ENCODE assay signal across 8 cellular contexts in genomic region chr2:237694423-237695194, GRCh38.
DNase-seq lines count a peak whose midpoint lies in the region; ATAC-seq, FAIRE-seq and TF ChIP-seq lines count a peak whose summit lies in the region.

No MANE protein-coding gene starts in this region.

- CTCF ChIA-PET in IMR-90 (lab: Yijun Ruan, JAX) = no interaction called here

- H3K79me1 ChIP-seq in IMR-90 (ENCODE audit: low read depth in 1 of 2, low read length in 2 of 2) = peaks cover 20 to 69% of the 10 kb centered on the region in 2 experiments

- H4K5ac ChIP-seq in IMR-90 (ENCODE audit: low read depth, low read length) = peak overlapping the region; percentile 14

- H3K9me3 Mint-ChIP-seq in astrocyte (ENCODE audit: unreplicated experiment) (no peaks in the 10 kb centered on the region), nephron progenitor cell (no peaks in the 10 kb centered on the region)

- peak overlapping the region; percentile 78 for H3K4me3 ChIP-seq in BLaER1
- H3K4me3 ChIP-seq in IMR-90 (ENCODE audit: insufficient read depth, low read depth, low read length) = no peak overlapping the region
- peak overlapping the region; percentile 75 for H3K4me3 ChIP-seq in astrocyte (ENCODE audit: insufficient read depth, low read depth, low read length)
- H3K4me3 ChIP-seq in mucosa of rectum (ENCODE audit: low read length in 2 of 2) = peak overlapping the region; percentile 80 to 88

- no peak for TF ChIP-seq CTCF in IMR-90 (conservative IDR thresholded peaks at IDR 0.05; ENCODE audit: low read depth, low read length)
- TF ChIP-seq CTCF in astrocyte (IDR thresholded peaks at IDR 0.05; ENCODE audit: insufficient read depth, low read depth, low read length) = no peak
- no peak for TF ChIP-seq CTCF in nephron progenitor cell (IDR thresholded peaks at IDR 0.05)

- peak overlapping the region; percentile 78 for H3K23ac ChIP-seq in IMR-90 (ENCODE audit: low read depth, low read length)

- intact Hi-C loops in IMR-90 (cut with micrococcal nuclease) = loop anchor here (5.0 kb wide), 1 partner anchor 33 kb away; no protein-coding TSS in a partner anchor

- peaks cover 71% of the 10 kb centered on the region for H3K79me2 ChIP-seq in astrocyte (ENCODE audit: insufficient read depth, low read length)

- H2BK15ac ChIP-seq in IMR-90 (ENCODE audit: low read depth, low read length) = peak overlapping the region; percentile 85; the same call in 2 of the 3 replicates

- H2BK5ac ChIP-seq in IMR-90 (ENCODE audit: low read depth, low read length, poor library complexity, severe bottlenecking) = peak overlapping the region; percentile 82

- H3K4me2 ChIP-seq in BLaER1 (peak overlapping the region; percentile 98), IMR-90 (ENCODE audit: low read depth, low read length) (peak overlapping the region; percentile 85), astrocyte (ENCODE audit: low read length) (peak overlapping the region; percentile 95)

- H3K4me1 ChIP-seq in BLaER1 = peaks cover 79% of the 10 kb centered on the region
- peaks cover 32% of the 10 kb centered on the region for H3K4me1 ChIP-seq in IMR-90 (ENCODE audit: control insufficient read depth, insufficient read depth, low read length)
- H3K4me1 ChIP-seq in astrocyte (ENCODE audit: insufficient read depth, low read length) = peaks cover 61% of the 10 kb centered on the region
- peaks cover 47 to 63% of the 10 kb centered on the region in 2 donors for H3K4me1 ChIP-seq in mucosa of rectum (ENCODE audit: control insufficient read depth in 2 of 2, insufficient read depth in 2 of 2, low read length in 2 of 2)

- no peaks in the 10 kb centered on the region for H3K27me3 ChIP-seq in BLaER1
- H3K27me3 ChIP-seq in IMR-90 (ENCODE audit: control insufficient read depth, insufficient read depth, low read length) = no peaks in the 10 kb centered on the region
- no peaks in the 10 kb centered on the region for H3K27me3 ChIP-seq in astrocyte (ENCODE audit: insufficient read depth, low read length)
- H3K27me3 ChIP-seq in mucosa of rectum (ENCODE audit: control insufficient read depth in 2 of 2, insufficient read depth in 2 of 2, low read length in 2 of 2) = no peaks in the 10 kb centered on the region

- no peak for ATAC-seq in IMR-90 (ENCODE audit: low read depth)
- ATAC-seq in HG03520 (IDR thresholded peaks at IDR 0.05; ENCODE audit: unreplicated experiment) = no peak
- ATAC-seq in HG03039 (IDR thresholded peaks at IDR 0.05; ENCODE audit: unreplicated experiment) = no peak

- BruUV-seq in IMR-90 (replicated peaks; lab: Mats Ljungman, UMichigan) = no TSS peak

- no peaks in the 10 kb centered on the region for H3K36me3 ChIP-seq in BLaER1
- no peaks in the 10 kb centered on the region for H3K36me3 ChIP-seq in IMR-90 (ENCODE audit: control insufficient read depth, insufficient read depth, low read length)
- no peaks in the 10 kb centered on the region for H3K36me3 ChIP-seq in astrocyte (ENCODE audit: insufficient read depth, low read length)
- no peaks in the 10 kb centered on the region for H3K36me3 ChIP-seq in mucosa of rectum (ENCODE audit: control insufficient read depth in 2 of 2, insufficient read depth in 2 of 2, low read length in 2 of 2)

- H2AK9ac ChIP-seq in IMR-90 (replicated peaks; ENCODE audit: low read depth, low read length, poor library complexity) = peak overlapping the region; percentile 6

- H3K56ac ChIP-seq in IMR-90 (ENCODE audit: extremely low read depth, insufficient read depth, low read length) = peak overlapping the region; percentile 60; the same call in 1 of the 2 replicates

- H3K27me3 Mint-ChIP-seq in astrocyte (ENCODE audit: low read depth, unreplicated experiment) = no peaks in the 10 kb centered on the region
- H3K27me3 Mint-ChIP-seq in nephron progenitor cell (ENCODE audit: low read depth, poor library complexity) = peaks cover 21% of the 10 kb centered on the region

- no peak for TF ChIP-seq RAD21 in IMR-90 (IDR thresholded peaks at IDR 0.05; ENCODE audit: low read length)

- H4K20me1 ChIP-seq in BLaER1 (peaks cover 93% of the 10 kb centered on the region), IMR-90 (ENCODE audit: insufficient read depth, low read length) (peaks cover 57% of the 10 kb centered on the region), astrocyte (ENCODE audit: insufficient read depth, low read length) (peaks cover 54% of the 10 kb centered on the region)

- in situ Hi-C loops in IMR-90 (cut with MboI; ENCODE audit: low sequenced_read_pairs) = no loop called here

- no peak for TF ChIP-seq POLR2A in IMR-90 (IDR thresholded peaks at IDR 0.05; ENCODE audit: low read depth, low read length)

- H3K9ac ChIP-seq in BLaER1 (peak overlapping the region; percentile 91), IMR-90 (ENCODE audit: low read depth, low read length) (peak overlapping the region; percentile 40; the same call in 1 of the 2 replicates), astrocyte (ENCODE audit: low read length) (peak overlapping the region; percentile 98), mucosa of rectum (ENCODE audit: low read depth in 1 of 2, low read length in 2 of 2) (peak overlapping the region; percentile 15 to 98)

- H3K4ac ChIP-seq in IMR-90 (ENCODE audit: low read depth, low read length) = peak overlapping the region; percentile 91

- H3K27ac Mint-ChIP-seq in astrocyte (ENCODE audit: unreplicated experiment) (peak overlapping the region; percentile 13), nephron progenitor cell (no peak overlapping the region)

- no peaks in the 10 kb centered on the region for H3K9me3 ChIP-seq in BLaER1
- no peaks in the 10 kb centered on the region for H3K9me3 ChIP-seq in IMR-90 (ENCODE audit: control insufficient read depth, insufficient read depth, low read length)
- H3K9me3 ChIP-seq in astrocyte (ENCODE audit: insufficient read depth, low read depth, low read length) = no peaks in the 10 kb centered on the region
- no peaks in the 10 kb centered on the region for H3K9me3 ChIP-seq in mucosa of rectum (ENCODE audit: control insufficient read depth in 2 of 2, low read length in 2 of 2)

- H3K36me3 Mint-ChIP-seq in astrocyte (ENCODE audit: low read depth, unreplicated experiment) = no peaks in the 10 kb centered on the region
- H3K36me3 Mint-ChIP-seq in nephron progenitor cell (ENCODE audit: low read depth) = no peaks in the 10 kb centered on the region

- H3K27ac ChIP-seq in BLaER1 = peak overlapping the region; percentile 87
- peak overlapping the region; percentile 78 for H3K27ac ChIP-seq in IMR-90 (ENCODE audit: insufficient read depth, low read length)
- peak overlapping the region; percentile 88 for H3K27ac ChIP-seq in astrocyte (ENCODE audit: low read depth, low read length)
- H3K27ac ChIP-seq in mucosa of rectum (ENCODE audit: low read depth in 2 of 2, low read length in 2 of 2) = peak overlapping the region; percentile 95 to 96

- H4K8ac ChIP-seq in IMR-90 (ENCODE audit: low read depth in 2 of 2, low read length in 2 of 2) = peak overlapping the region; percentile 26 to 75

- H3K4me1 Mint-ChIP-seq in astrocyte (ENCODE audit: low read depth, unreplicated experiment) (peaks cover 61% of the 10 kb centered on the region), nephron progenitor cell (peaks cover 81% of the 10 kb centered on the region)

- H2BK20ac ChIP-seq in IMR-90 (ENCODE audit: low read depth, low read length) = peak overlapping the region; percentile 73

- no peak for DNase-seq in IMR-90
- no peak for DNase-seq in astrocyte (ENCODE audit: low read depth)
- DNase-seq in NCI-H446 treated with DMSO at 0.1 percent for 48 hours (lab: John Stamatoyannopoulos, UW) = no peak
- DNase-seq in nephron progenitor cell = no peak

- H3K18ac ChIP-seq in IMR-90 (ENCODE audit: low read depth, low read length) = peak overlapping the region; percentile 48

- peak overlapping the region; percentile 93 for H2AK5ac ChIP-seq in IMR-90 (ENCODE audit: low read depth, low read length)

- WGBS in IMR-90 (ENCODE audit: extremely low coverage in 2 of 2, insufficient read length in 1 of 2), 2 experiments = 100% methylated on average over 1 of the region's 15 CpGs; no CpG with 5 or more reads in 1 of the 2 experiments

- peak overlapping the region; percentile 51 for H3K14ac ChIP-seq in IMR-90 (replicated peaks; ENCODE audit: low read depth, low read length)

- H2AFZ ChIP-seq in IMR-90 (replicated peaks; ENCODE audit: low read length, poor library complexity) = no peak overlapping the region
- no peak overlapping the region for H2AFZ ChIP-seq in astrocyte (ENCODE audit: low read depth, low read length)

- POLR2A ChIA-PET in IMR-90 (lab: Charles Lee; ENCODE audit: unreplicated experiment) = no interaction called here

- H3K9me1 ChIP-seq in IMR-90 (ENCODE audit: insufficient read depth, low read length) = peaks cover 27% of the 10 kb centered on the region

- peak overlapping the region; percentile 70 for H4K91ac ChIP-seq in IMR-90 (ENCODE audit: insufficient read depth, low read depth, low read length)

- dilution Hi-C loops in IMR-90 (cut with HindIII; ENCODE audit: low sequenced_read_pairs, unreplicated experiment) = no loop called here

- FAIRE-seq in astrocyte (lab: Jason Lieb, UNC) = no peak

- H2BK120ac ChIP-seq in IMR-90 (ENCODE audit: low read depth, low read length) = peak overlapping the region; percentile 78

- H3K4me3 Mint-ChIP-seq in astrocyte (ENCODE audit: unreplicated experiment) (peak overlapping the region; percentile 90), nephron progenitor cell (no peak overlapping the region)

TF ChIP-seq in IMR-90, 13 proteins besides CTCF, POLR2A, EP300 and RAD21 (continues in another document):
- no peak for TF ChIP-seq RCOR1 (IDR thresholded peaks at IDR 0.05; ENCODE audit: insufficient replicate concordance, low read length)
- TF ChIP-seq BHLHE40 (IDR thresholded peaks at IDR 0.05; ENCODE audit: low read depth, low read length) = no peak
- no peak for TF ChIP-seq NFE2L2 (IDR thresholded peaks at IDR 0.05; ENCODE audit: low read depth, low read length)
- no peak for TF ChIP-seq USF2 (IDR thresholded peaks at IDR 0.05; ENCODE audit: low read depth, low read length)
- TF ChIP-seq SMC3 (IDR thresholded peaks at IDR 0.05; ENCODE audit: low read depth, low read length) = no peak
- TF ChIP-seq MAFK (IDR thresholded peaks at IDR 0.05; ENCODE audit: low read depth, low read length) = no peak
- TF ChIP-seq CEBPB (IDR thresholded peaks at IDR 0.05; ENCODE audit: low read depth, low read length) = no peak
- TF ChIP-seq CHD1 (IDR thresholded peaks at IDR 0.05; ENCODE audit: low read depth, low read length) = no peak
- no peak for TF ChIP-seq MXI1 (IDR thresholded peaks at IDR 0.05; ENCODE audit: borderline replicate concordance, low read depth, low read length)

Comparison
In these comparisons a context has a peak if more than half of its experiments do, and no peak if none do; other contexts are left out.
1. H3K9ac ChIP-seq: peak in every context shown above with its lines; median percentile 98 in astrocyte; 91 in BLaER1; 56 in mucosa of rectum; 40 in IMR-90.